17 cellular contexts compared by ENCODE assay signal in the genomic region with DNA sequence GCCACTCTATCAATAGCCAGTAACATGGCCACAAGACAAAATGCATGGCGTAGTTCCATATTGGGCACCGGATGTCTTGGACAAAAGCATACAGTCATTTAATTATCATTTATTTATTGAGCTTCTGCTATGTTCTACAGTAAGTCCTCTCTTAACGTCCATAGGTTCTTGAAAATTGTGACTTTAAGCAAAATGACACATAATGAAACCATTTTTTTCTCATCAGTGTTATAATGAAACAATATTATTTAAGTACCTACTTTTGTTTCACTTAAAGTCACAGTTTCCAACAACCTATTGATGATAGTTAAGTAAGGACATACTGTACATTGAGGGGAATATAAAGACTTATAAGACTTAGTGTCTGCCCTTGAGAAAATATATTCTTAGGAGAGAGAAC.
DNase-seq lines count a peak whose midpoint lies in the region; ATAC-seq, FAIRE-seq and TF ChIP-seq lines count a peak whose summit lies in the region.
"Had no signal": no experiment of that assay in that cellular context is flagged by ENCODE, and none has a peak within 500 bp of the region (broad histone marks: within the 10 kb centered on the region; RNA-seq: fewer than 3 reads in every experiment).

No MANE protein-coding gene starts in this region.

- H3K36me3 ChIP-seq in HUES48 (ENCODE audit: control insufficient read depth, insufficient read depth, low read length) = peaks cover 90% of the 10 kb centered on the region
- H3K36me3 ChIP-seq in astrocyte (ENCODE audit: insufficient read depth, low read length) = peaks cover 48% of the 10 kb centered on the region
- H3K36me3 ChIP-seq in gastrocnemius medialis = peaks cover 0 to 76% of the 10 kb centered on the region in 2 donors

- ATAC-seq in stimulated activated naive CD8-positive, alpha-beta T cell treated with anti-CD3 and anti-CD28 coated beads, Interleukin-15, amount 100 ng/mL, for 72 hours = peak; percentile 25
- ATAC-seq in gastrocnemius medialis (no peak), Right ventricle myocardium superior (ENCODE audit: poor library complexity) (no peak)

- no peak overlapping the region for H3K9ac ChIP-seq in HUES48 (ENCODE audit: low read depth, low read length)
- H3K9ac ChIP-seq in astrocyte (ENCODE audit: low read length) = no peak overlapping the region

- TF ChIP-seq POLR2A in gastrocnemius medialis (IDR thresholded peaks at IDR 0.05) = no peak

- peak overlapping the region; percentile 93 for H3K27ac ChIP-seq in HUES48 (ENCODE audit: low read depth, low read length)
- no peak overlapping the region for H3K27ac ChIP-seq in astrocyte (ENCODE audit: low read depth, low read length)
- no peak overlapping the region for H3K27ac ChIP-seq in gastrocnemius medialis
- H3K27ac ChIP-seq: sigmoid colon had no signal

- in situ Hi-C loops in gastrocnemius medialis (cut with MboI; ENCODE audit: low sequenced_read_pairs in 4 of 4) = no loop called here

- H3K4me3 Mint-ChIP-seq in activated naive CD4-positive, alpha-beta T cell treated with anti-CD3 and anti-CD28 coated beads, Interleukin-2, amount 10 ng/mL, durations not matched to agents 7 days and 5 days = no peak overlapping the region
- H3K4me3 Mint-ChIP-seq in astrocyte (ENCODE audit: unreplicated experiment) = no peak overlapping the region
- peak overlapping the region; percentile 64 to 66 for H3K4me3 Mint-ChIP-seq in stimulated activated naive CD8-positive, alpha-beta T cell treated with anti-CD3 and anti-CD28 coated beads, Interleukin-15, amount 100 ng/mL, for 72 hours
- H3K4me3 Mint-ChIP-seq: CD4-positive, alpha-beta T cell had no signal

- peak overlapping the region; percentile 30 for H3K27ac Mint-ChIP-seq in activated naive CD4-positive, alpha-beta T cell treated with anti-CD3 and anti-CD28 coated beads, Interleukin-2, amount 10 ng/mL, durations not matched to agents 7 days and 5 days
- peak overlapping the region; percentile 75 for H3K27ac Mint-ChIP-seq in astrocyte (ENCODE audit: unreplicated experiment)
- H3K27ac Mint-ChIP-seq in stimulated activated naive CD8-positive, alpha-beta T cell treated with anti-CD3 and anti-CD28 coated beads, Interleukin-15, amount 100 ng/mL, for 72 hours = peak overlapping the region; percentile 89 to 97

- DNase-seq in activated naive CD4-positive, alpha-beta T cell treated with anti-CD3 and anti-CD28 coated beads, Interleukin-2, amount 10 ng/mL, durations not matched to agents 7 days and 5 days = no peak
- DNase-seq in activated naive CD4-positive, alpha-beta T cell treated with anti-CD3 and anti-CD28 coated beads, Interleukin-2, amount 50 U/mL, for 16 hours = no peak
- no peak for DNase-seq in astrocyte (ENCODE audit: low read depth)
- DNase-seq in stimulated activated naive CD8-positive, alpha-beta T cell treated with anti-CD3 and anti-CD28 coated beads, Interleukin-15, amount 100 ng/mL, for 72 hours = no peak
- no peak for DNase-seq in HCEC 1CT
- DNase-seq in gastrocnemius medialis = no peak
- DNase-seq in Right ventricle myocardium superior = no peak
- DNase-seq: activated CD4-positive, alpha-beta T cell treated with anti-CD3 and anti-CD28 coated beads, Interleukin-2, amount 50 U/mL, for 1 hour; CD4-positive, alpha-beta T cell; DND-41; KG1; sigmoid colon; T-helper 9 cell had no signal

- no peaks in the 10 kb centered on the region for H3K27me3 Mint-ChIP-seq in activated naive CD4-positive, alpha-beta T cell treated with anti-CD3 and anti-CD28 coated beads, Interleukin-2, amount 10 ng/mL, durations not matched to agents 7 days and 5 days
- no peaks in the 10 kb centered on the region for H3K27me3 Mint-ChIP-seq in astrocyte (ENCODE audit: low read depth, unreplicated experiment)
- no peaks in the 10 kb centered on the region for H3K27me3 Mint-ChIP-seq in stimulated activated naive CD8-positive, alpha-beta T cell treated with anti-CD3 and anti-CD28 coated beads, Interleukin-15, amount 100 ng/mL, for 72 hours
- H3K27me3 Mint-ChIP-seq: CD4-positive, alpha-beta T cell had no signal

- no peak overlapping the region for H2AFZ ChIP-seq in astrocyte (ENCODE audit: low read depth, low read length)

- intact Hi-C loops in gastrocnemius medialis (cut with DNase I; ENCODE audit: low total_unique reads) (no loop called here), Right ventricle myocardium superior (cut with DNase I) (no loop called here)

- peaks cover 71% of the 10 kb centered on the region for H3K36me3 Mint-ChIP-seq in activated naive CD4-positive, alpha-beta T cell treated with anti-CD3 and anti-CD28 coated beads, Interleukin-2, amount 10 ng/mL, durations not matched to agents 7 days and 5 days
- H3K36me3 Mint-ChIP-seq in astrocyte (ENCODE audit: low read depth, unreplicated experiment) = peaks cover 21% of the 10 kb centered on the region

- H3K79me2 ChIP-seq in astrocyte (ENCODE audit: insufficient read depth, low read length) = peaks cover 56% of the 10 kb centered on the region

- FAIRE-seq in astrocyte (lab: Jason Lieb, UNC) = no peak
- FAIRE-seq: colon had no signal

- peaks cover 18% of the 10 kb centered on the region for H3K4me1 Mint-ChIP-seq in activated naive CD4-positive, alpha-beta T cell treated with anti-CD3 and anti-CD28 coated beads, Interleukin-2, amount 10 ng/mL, durations not matched to agents 7 days and 5 days
- peaks cover 40% of the 10 kb centered on the region for H3K4me1 Mint-ChIP-seq in astrocyte (ENCODE audit: low read depth, unreplicated experiment)
- H3K4me1 Mint-ChIP-seq in stimulated activated naive CD8-positive, alpha-beta T cell treated with anti-CD3 and anti-CD28 coated beads, Interleukin-15, amount 100 ng/mL, for 72 hours = peaks cover 67% of the 10 kb centered on the region

- H3K9me3 ChIP-seq in HUES48 (ENCODE audit: control insufficient read depth, insufficient read depth, low read length) (no peaks in the 10 kb centered on the region), astrocyte (ENCODE audit: insufficient read depth, low read depth, low read length) (no peaks in the 10 kb centered on the region), gastrocnemius medialis (no peaks in the 10 kb centered on the region)
- H3K9me3 ChIP-seq: sigmoid colon, SJSA1 had no signal

- H3K4me3 ChIP-seq in HUES48 (ENCODE audit: low read depth, low read length) (no peak overlapping the region), astrocyte (ENCODE audit: insufficient read depth, low read depth, low read length) (no peak overlapping the region), gastrocnemius medialis (no peak overlapping the region)
- H3K4me3 ChIP-seq: lung, sigmoid colon, SJSA1 had no signal

- H4K20me1 ChIP-seq in astrocyte (ENCODE audit: insufficient read depth, low read length) = peaks cover 16% of the 10 kb centered on the region

- CTCF ChIA-PET in activated naive CD4-positive, alpha-beta T cell treated with anti-CD3 and anti-CD28 coated beads, Interleukin-2, amount 10 ng/mL, durations not matched to agents 7 days and 5 days (lab: Charles Lee) = no interaction called here

- no peak overlapping the region for H3K4me2 ChIP-seq in astrocyte (ENCODE audit: low read length)

- H3K27me3 ChIP-seq in HUES48 (ENCODE audit: control insufficient read depth, insufficient read depth, low read length) (no peaks in the 10 kb centered on the region), astrocyte (ENCODE audit: insufficient read depth, low read length) (no peaks in the 10 kb centered on the region), gastrocnemius medialis (no peaks in the 10 kb centered on the region)
- H3K27me3 ChIP-seq: sigmoid colon, SJSA1 had no signal

- H3K4me1 ChIP-seq in HUES48 (ENCODE audit: control insufficient read depth, insufficient read depth, low read length) (peaks cover 20% of the 10 kb centered on the region), astrocyte (ENCODE audit: insufficient read depth, low read length) (peaks cover 24% of the 10 kb centered on the region), gastrocnemius medialis (peaks cover under 1% of the 10 kb centered on the region in 2 donors)

- no peaks in the 10 kb centered on the region for H3K9me3 Mint-ChIP-seq in activated naive CD4-positive, alpha-beta T cell treated with anti-CD3 and anti-CD28 coated beads, Interleukin-2, amount 10 ng/mL, durations not matched to agents 7 days and 5 days
- no peaks in the 10 kb centered on the region for H3K9me3 Mint-ChIP-seq in astrocyte (ENCODE audit: unreplicated experiment)
- no peaks in the 10 kb centered on the region for H3K9me3 Mint-ChIP-seq in stimulated activated naive CD8-positive, alpha-beta T cell treated with anti-CD3 and anti-CD28 coated beads, Interleukin-15, amount 100 ng/mL, for 72 hours
- H3K9me3 Mint-ChIP-seq: CD4-positive, alpha-beta T cell had no signal

- TF ChIP-seq CTCF in astrocyte (IDR thresholded peaks at IDR 0.05; ENCODE audit: insufficient read depth, low read depth, low read length) = no peak
- TF ChIP-seq CTCF in gastrocnemius medialis (IDR thresholded peaks at IDR 0.05 in 4 of 5, conservative IDR thresholded peaks at IDR 0.05 in 1 of 5) = no peak

Comparison
In these comparisons a context has a peak if more than half of its experiments do, and no peak if none do; other contexts are left out.
1. H3K27ac Mint-ChIP-seq: peak in every context shown above with its lines; median percentile 93 in stimulated activated naive CD8-positive, alpha-beta T cell treated with anti-CD3 and anti-CD28 coated beads, Interleukin-15, amount 100 ng/mL, for 72 hours; 75 in astrocyte; 30 in activated naive CD4-positive, alpha-beta T cell treated with anti-CD3 and anti-CD28 coated beads, Interleukin-2, amount 10 ng/mL, durations not matched to agents 7 days and 5 days.
2. H3K4me3 Mint-ChIP-seq: peak in stimulated activated naive CD8-positive, alpha-beta T cell treated with anti-CD3 and anti-CD28 coated beads, Interleukin-15, amount 100 ng/mL, for 72 hours (2 of 2); none in activated naive CD4-positive, alpha-beta T cell treated with anti-CD3 and anti-CD28 coated beads, Interleukin-2, amount 10 ng/mL, durations not matched to agents 7 days and 5 days (single experiment) and astrocyte (single experiment).